In genomic region chr19:39436350-39436716, GRCh38 we compare ENCODE assay signal across 8 cellular contexts. TPM values are rescaled to one million over a fixed set of nuclear protein-coding genes. Genes with fewer than 3 reads are reported as not detected.
DNase-seq lines count a peak whose midpoint lies in the region; ATAC-seq and TF ChIP-seq lines count a peak whose summit lies in the region.

No MANE protein-coding gene starts in this region.

- POLR2A ChIA-PET in T-cell (lab: Charles Lee) = interaction anchor here (0.5 to 1.7 kb wide), 19 partner anchors 9 to 1659 kb away, joined by 3 to 57 read pairs (median 5); partner anchors contain the start of genes MED29 (in 2 of the 2), PAF1 (in 2 of the 2), SUPT5H (in 2 of the 2) and FAM98C (in 1 of the 2)

- no peak for TF ChIP-seq POLR2A in gastrocnemius medialis (IDR thresholded peaks at IDR 0.05)

- peak overlapping the region; percentile 98 to 100 for H3K27ac Mint-ChIP-seq in T-cell

- intact Hi-C loops in gastrocnemius medialis (cut with DNase I; ENCODE audit: low total_unique reads) = loop anchor here (1.0 to 2.0 kb wide), 2 partner anchors 9 to 96 kb away; partner anchors contain the start of genes EID2B and SUPT5H

- no peak for ATAC-seq in T-cell (replicated peaks in 1 of 4)
- ATAC-seq in gastrocnemius medialis = peak in 1 of 2 donors; percentile 8
- no peak for ATAC-seq in HG03439 (IDR thresholded peaks at IDR 0.05; ENCODE audit: unreplicated experiment)

- peaks cover 44 to 48% (median 45%) of the 10 kb centered on the region in 3 donors for H3K4me1 Mint-ChIP-seq in T-cell

- H3K27me3 Mint-ChIP-seq in T-cell = no peaks in the 10 kb centered on the region

- H3K36me3 Mint-ChIP-seq in T-cell = peaks cover 22% of the 10 kb centered on the region

- H3K4me3 ChIP-seq in GM12865 (ENCODE audit: low read depth, low read length) = peak overlapping the region; percentile 90
- H3K4me3 ChIP-seq in fibroblast of the aortic adventitia (ENCODE audit: low read depth, low read length) = peak overlapping the region; percentile 69
- H3K4me3 ChIP-seq in gastrocnemius medialis = peak overlapping the region; percentile 56 to 99 (median 91)

- H3K4me1 ChIP-seq in gastrocnemius medialis = peaks cover 22 to 28% of the 10 kb centered on the region in 2 donors

- in situ Hi-C loops in gastrocnemius medialis (cut with MboI; ENCODE audit: low sequenced_read_pairs in 4 of 4) (loop anchor here in 2 of 4 donors (5.0 to 25.0 kb wide), 3 partner anchors 96 to 401 kb away; partner anchors contain the start of genes DYRK1B (in 2 of the 2), EID2B (in 2 of the 2), FBL (in 2 of the 2) and EID2 (in 1 of the 2)), KBM-7 (cut with MboI; ENCODE audit: low pct_unique_long_range_greater_than_20kb, low sequenced_read_pairs) (no loop called here)

- peak overlapping the region; percentile 98 to 99 (median 99) for H3K4me3 Mint-ChIP-seq in T-cell

- H3K9me3 Mint-ChIP-seq in T-cell = no peaks in the 10 kb centered on the region

- DNase-seq in GM12865 (ENCODE audit: low read depth) (no peak), T-cell (no peak), fibroblast of the aortic adventitia (ENCODE audit: low read depth) (no peak), gastrocnemius medialis (no peak), KBM-7 (no peak), T-helper 9 cell (no peak), hippocampal formation (lab: John Stamatoyannopoulos, UW) (no peak)

- peak overlapping the region; percentile 84 to 95 (median 90) for H3K27ac ChIP-seq in gastrocnemius medialis

- TF ChIP-seq CTCF in GM12865 (IDR thresholded peaks at IDR 0.05; ENCODE audit: insufficient read depth, low read depth, low read length, missing control alignments) (no peak), fibroblast of the aortic adventitia (IDR thresholded peaks at IDR 0.05; ENCODE audit: insufficient read depth, low read length) (no peak), gastrocnemius medialis (IDR thresholded peaks at IDR 0.05 in 4 of 5, conservative IDR thresholded peaks at IDR 0.05 in 1 of 5) (no peak)

- H3K27me3 ChIP-seq in gastrocnemius medialis = no peaks in the 10 kb centered on the region

- no peaks in the 10 kb centered on the region for H3K9me3 ChIP-seq in gastrocnemius medialis

- H3K36me3 ChIP-seq in gastrocnemius medialis = peaks cover 4 to 32% of the 10 kb centered on the region in 2 donors

- CTCF ChIA-PET in T-cell (lab: Charles Lee) = interaction anchor here in 1 of 2 donors (0.8 to 1.8 kb wide), 14 partner anchors 9 to 666 kb away, joined by 3 to 12 read pairs (median 3); partner anchors contain the start of genes PLEKHG2, PSMC4, SAMD4B and SUPT5H

RNA-seq across cellular contexts. Expression of gene RPS16, which starts 0.6 kb away (rescaled TPM):
- total RNA-seq in T-cell = 1,000 to 10,000 TPM; 3,669 to 4,521 (median 4,268) TPM
- 23.5 and 148 TPM in 2 replicates for total RNA-seq in fibroblast of the aortic adventitia (ENCODE audit: low replicate concordance)
- total RNA-seq in gastrocnemius medialis = 1,000 to 10,000 TPM; 1,066 to 1,636 (median 1,467) TPM

RNA-seq across cellular contexts. Expression of gene SUPT5H, which starts 9.0 kb away (rescaled TPM):
- total RNA-seq in T-cell (100 to 1,000 TPM; 180 to 301 (median 194) TPM), fibroblast of the aortic adventitia (ENCODE audit: low replicate concordance) (88.2 and 299 TPM in 2 replicates), gastrocnemius medialis (100 to 1,000 TPM in 2 of 4 donors, 10 to 100 TPM in 2; 60.7 to 148 (median 108) TPM)

RNA-seq across cellular contexts. Expression of gene PLEKHG2, which starts 23.9 kb away (rescaled TPM):
- total RNA-seq in T-cell (10 to 100 TPM; 25.2 to 88.1 (median 36.7) TPM), fibroblast of the aortic adventitia (ENCODE audit: low replicate concordance) (14.1 and 29.1 TPM in 2 replicates), gastrocnemius medialis (1 to 10 TPM; 1.3 to 3.6 (median 3.3) TPM)

RNA-seq across cellular contexts. Expression of gene ZFP36, which starts 29.7 kb away (rescaled TPM):
- total RNA-seq in T-cell (1,000 to 10,000 TPM in 1 of 5 donors, 100 to 1,000 TPM in 4; 208 to 1,013 (median 233) TPM), fibroblast of the aortic adventitia (ENCODE audit: low replicate concordance) (10.8 and 18.3 TPM in 2 replicates), gastrocnemius medialis (100 to 1,000 TPM in 2 of 4 donors, 10 to 100 TPM in 2; 72.2 to 202 (median 132) TPM)

RNA-seq across cellular contexts. Expression of gene TIMM50, which starts 44.3 kb away (rescaled TPM):
- total RNA-seq in T-cell (10 to 100 TPM; 50.5 to 53.7 (median 53.0) TPM), fibroblast of the aortic adventitia (ENCODE audit: low replicate concordance) (46.1 and 49.5 TPM in 2 replicates), gastrocnemius medialis (10 to 100 TPM; 66.9 to 97.6 (median 85.6) TPM)
